ENCODE assay signal across 7 cellular contexts in the genomic region with DNA sequence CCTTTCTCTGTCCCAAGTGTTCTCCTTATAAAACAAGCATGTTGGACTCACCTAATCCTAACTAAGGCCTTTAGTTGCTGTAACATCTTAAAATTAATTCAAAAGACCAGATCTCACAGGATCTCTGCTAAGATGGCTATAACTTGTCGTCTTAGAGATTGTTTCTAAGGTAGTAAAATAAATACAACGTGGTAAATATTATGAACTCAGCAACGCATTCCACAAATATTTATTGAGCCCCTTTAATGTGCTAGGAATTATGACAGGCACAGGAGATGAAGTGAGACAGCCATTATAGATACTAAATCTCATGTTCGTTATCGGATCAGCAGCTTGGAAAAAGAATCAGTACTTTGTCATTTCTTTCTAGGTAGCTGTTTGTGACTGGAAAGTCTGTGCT. TPM values are rescaled to one million over a fixed set of nuclear protein-coding genes. Genes with fewer than 3 reads are reported as not detected.
DNase-seq lines count a peak whose midpoint lies in the region; ATAC-seq and TF ChIP-seq lines count a peak whose summit lies in the region.

No MANE protein-coding gene starts in this region.

- peak overlapping the region; percentile 29 for H3K4me2 ChIP-seq in KMS-11

- H3K27me3 Mint-ChIP-seq in stimulated activated memory B cell treated with anti-CD40 and anti-IgM and Interleukin-4, amounts not matched to agents 10 μg/mL and 1 μg/mL and 100 μg/mL, for 72 hours: no peaks in the 10 kb centered on the region

- H3K27me3 ChIP-seq in KMS-11 (ENCODE audit: insufficient read depth, low read depth) (no peaks in the 10 kb centered on the region), esophagus muscularis mucosa (no peaks in the 10 kb centered on the region)

- H3K36me3 ChIP-seq in KMS-11 (ENCODE audit: insufficient read depth): no peaks in the 10 kb centered on the region
- H3K36me3 ChIP-seq in esophagus muscularis mucosa: no peaks in the 10 kb centered on the region

- peaks cover 2% of the 10 kb centered on the region for H3K9me3 Mint-ChIP-seq in stimulated activated memory B cell treated with anti-CD40 and anti-IgM and Interleukin-4, amounts not matched to agents 10 μg/mL and 1 μg/mL and 100 μg/mL, for 72 hours

- H3K9ac ChIP-seq in KMS-11: no peak overlapping the region

- no peaks in the 10 kb centered on the region for H3K79me2 ChIP-seq in KMS-11 (ENCODE audit: insufficient read depth, low read depth)

- no peak overlapping the region for H3K27ac ChIP-seq in KMS-11
- peak overlapping the region; percentile 39 to 67 (median 62) for H3K27ac ChIP-seq in esophagus muscularis mucosa (replicated peaks in 1 of 4)

- TF ChIP-seq POLR2A in esophagus muscularis mucosa (IDR thresholded peaks at IDR 0.05; ENCODE audit: low read depth): no peak

- ATAC-seq in GM18868 (IDR thresholded peaks at IDR 0.05; ENCODE audit: unreplicated experiment) (peak; percentile 20), GM19395 (IDR thresholded peaks at IDR 0.05; ENCODE audit: unreplicated experiment) (no peak)
- ATAC-seq in stimulated activated memory B cell treated with anti-CD40 and anti-IgM and Interleukin-4, amounts not matched to agents 10 μg/mL and 1 μg/mL and 100 μg/mL, for 72 hours: no peak

- H3K4me1 Mint-ChIP-seq in stimulated activated memory B cell treated with anti-CD40 and anti-IgM and Interleukin-4, amounts not matched to agents 10 μg/mL and 1 μg/mL and 100 μg/mL, for 72 hours: peaks cover 66% of the 10 kb centered on the region

- no peaks in the 10 kb centered on the region for H4K20me1 ChIP-seq in KMS-11 (ENCODE audit: insufficient read depth)

- peak overlapping the region; percentile 16 for H3K4me3 Mint-ChIP-seq in stimulated activated memory B cell treated with anti-CD40 and anti-IgM and Interleukin-4, amounts not matched to agents 10 μg/mL and 1 μg/mL and 100 μg/mL, for 72 hours

- no peaks in the 10 kb centered on the region for H3K9me3 ChIP-seq in esophagus muscularis mucosa

- intact Hi-C loops in esophagus muscularis mucosa (cut with DNase I): loop anchor here (10.0 kb wide), 1 partner anchor 49 kb away; no protein-coding TSS in a partner anchor

- no peaks in the 10 kb centered on the region for H3K36me3 Mint-ChIP-seq in stimulated activated memory B cell treated with anti-CD40 and anti-IgM and Interleukin-4, amounts not matched to agents 10 μg/mL and 1 μg/mL and 100 μg/mL, for 72 hours

- no peak for TF ChIP-seq EP300 in esophagus muscularis mucosa (IDR thresholded peaks at IDR 0.05)

- H2AFZ ChIP-seq in KMS-11 (ENCODE audit: low read depth): peak overlapping the region; percentile 50; the same call in 1 of the 2 replicates

- H3K4me1 ChIP-seq in KMS-11 (ENCODE audit: low read depth, poor library complexity, severe bottlenecking): peaks cover 68% of the 10 kb centered on the region
- peaks cover 18 to 35% (median 30%) of the 10 kb centered on the region in 4 donors for H3K4me1 ChIP-seq in esophagus muscularis mucosa

- H3K4me3 ChIP-seq in KMS-11 (IDR thresholded peaks at IDR 0.05; ENCODE audit: insufficient read depth, low read depth, low read length) (no peak overlapping the region), esophagus muscularis mucosa (peak overlapping the region in 1 of 4 donors; percentile 2)

- 36% methylated on average over 5 of the region's 5 CpGs for WGBS in esophagus muscularis mucosa

- TF ChIP-seq CTCF in KMS-11 (conservative IDR thresholded peaks at IDR 0.05; ENCODE audit: low read depth, low read length) (no peak), esophagus muscularis mucosa (IDR thresholded peaks at IDR 0.05) (no peak)

- peak overlapping the region; percentile 94 for H3K27ac Mint-ChIP-seq in stimulated activated memory B cell treated with anti-CD40 and anti-IgM and Interleukin-4, amounts not matched to agents 10 μg/mL and 1 μg/mL and 100 μg/mL, for 72 hours

- DNase-seq in esophagus muscularis mucosa (ENCODE audit: extremely low spot score) (no peak), RKO (ENCODE audit: low spot score) (no peak), midbrain (lab: John Stamatoyannopoulos, UW) (no peak)

RNA-seq across cellular contexts. Expression of gene MCM3, which starts 20.8 kb away (rescaled TPM):
- 10 to 100 TPM; 32.4 to 42.6 (median 41.1) TPM for total RNA-seq in esophagus muscularis mucosa

RNA-seq across cellular contexts. Expression of gene PAQR8, which starts 56.6 kb away (rescaled TPM):
- total RNA-seq in esophagus muscularis mucosa: 10 to 100 TPM; 11.1 to 32.5 (median 14.2) TPM
